Comparison of ENCODE assay signal across 2 cellular contexts in the genomic region with DNA sequence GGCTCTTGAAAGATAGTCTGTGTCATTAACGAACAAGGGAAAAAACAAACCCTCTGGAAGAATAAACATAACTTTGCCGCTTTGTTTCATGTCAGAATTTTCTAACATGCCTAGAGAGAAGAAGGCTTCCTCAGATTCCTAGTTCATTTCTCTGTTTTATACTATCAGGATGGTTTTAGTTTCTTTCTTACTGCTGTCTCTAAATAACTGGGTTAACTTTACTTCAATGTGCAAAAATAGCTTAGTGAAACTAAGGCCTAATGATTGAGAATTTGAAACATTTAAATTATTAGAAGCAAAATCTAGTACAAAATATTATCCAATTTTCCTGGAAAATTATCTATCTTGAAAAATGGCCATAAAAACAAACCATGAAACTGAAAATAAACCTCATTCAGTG.
TF ChIP-seq lines count a peak whose summit lies in the region.

No MANE protein-coding gene starts in this region.

TF ChIP-seq in GM23338, 12 proteins besides CTCF, POLR2A, EP300 and RAD21:
- no peak for TF ChIP-seq EZH2phosphoT487 (IDR thresholded peaks at IDR 0.05; ENCODE audit: unreplicated experiment)
- TF ChIP-seq CREB1 (CRISPR knock-in tag; IDR thresholded peaks at IDR 0.05; ENCODE audit: low read depth) = no peak
- no peak for TF ChIP-seq ZNF331 (CRISPR knock-in tag; IDR thresholded peaks at IDR 0.05; ENCODE audit: low read depth)
- no peak for TF ChIP-seq REST (IDR thresholded peaks at IDR 0.05; ENCODE audit: unreplicated experiment)
TF ChIP-seq in GM23338: peak in this region for 0.

TF ChIP-seq in H1, 55 proteins besides CTCF, POLR2A, EP300 and RAD21 (continued from another document):
- TF ChIP-seq SP2 (IDR thresholded peaks at IDR 0.05; ENCODE audit: low read length) (no peak), SIX5 (IDR thresholded peaks at IDR 0.05; ENCODE audit: low read depth, low read length) (no peak)
